Comparison of ENCODE assay signal across 1 cellular context in the genomic region with DNA sequence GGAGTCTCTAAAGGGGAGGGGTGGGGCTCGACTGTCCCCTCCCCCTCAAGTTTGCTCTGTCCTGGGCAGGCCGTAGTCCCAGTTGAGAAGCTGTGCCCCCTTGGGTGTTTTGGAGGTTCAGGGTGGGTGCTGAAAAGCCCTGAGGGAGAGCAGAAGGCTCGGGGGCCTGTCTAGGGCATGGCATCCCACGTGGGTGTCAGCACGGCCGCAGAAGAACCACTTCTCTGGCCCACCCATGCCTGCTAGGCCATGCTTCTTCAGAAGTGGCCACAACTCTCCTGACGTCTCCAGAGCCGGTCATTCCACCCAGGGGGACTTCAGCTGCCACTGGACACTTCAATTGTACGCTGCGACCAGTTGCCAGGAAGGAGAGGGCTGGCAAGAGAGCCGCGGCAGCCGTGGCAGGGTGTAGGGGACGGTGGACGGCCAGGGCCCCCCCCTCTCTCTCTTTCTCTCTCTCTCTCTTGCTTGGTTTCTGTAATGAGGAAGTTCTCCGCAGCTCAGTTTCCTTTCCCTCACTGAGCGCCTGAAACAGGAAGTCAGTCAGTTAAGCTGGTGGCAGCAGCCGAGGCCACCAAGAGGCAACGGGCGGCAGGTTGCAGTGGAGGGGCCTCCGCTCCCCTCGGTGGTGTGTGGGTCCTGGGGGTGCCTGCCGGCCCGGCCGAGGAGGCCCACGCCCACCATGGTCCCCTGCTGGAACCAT.
TF ChIP-seq lines count a peak whose summit lies in the region.

A gene (plus strand): TSS at position 546 of the 703 bp plus-strand sequence. CDS start 137 bp downstream, at position 683.

TF ChIP-seq in HepG2, 621 proteins besides CTCF, POLR2A, EP300 and RAD21 (continued from another document and continues in another):
- TF ChIP-seq TOPORS (CRISPR knock-in tag; IDR thresholded peaks at IDR 0.05) = no peak
- TF ChIP-seq GFI1 (CRISPR knock-in tag; IDR thresholded peaks at IDR 0.05; ENCODE audit: borderline replicate concordance) = no peak
- no peak for TF ChIP-seq MYNN (CRISPR knock-in tag; IDR thresholded peaks at IDR 0.05; ENCODE audit: low read depth)
- peak; percentile 24; the same call in 1 of the 2 replicates for TF ChIP-seq CBX5 (CRISPR knock-in tag; IDR thresholded peaks at IDR 0.05; ENCODE audit: borderline replicate concordance)
- peak; percentile 73; the same call in 1 of the 2 replicates for TF ChIP-seq RXRA (CRISPR knock-in tag; IDR thresholded peaks at IDR 0.05)
- TF ChIP-seq ZSCAN22 (CRISPR knock-in tag; IDR thresholded peaks at IDR 0.05) = no peak
- TF ChIP-seq MYC (CRISPR knock-in tag; IDR thresholded peaks at IDR 0.05; ENCODE audit: borderline replicate concordance) = peak; percentile 49
- TF ChIP-seq, protein P1, sequence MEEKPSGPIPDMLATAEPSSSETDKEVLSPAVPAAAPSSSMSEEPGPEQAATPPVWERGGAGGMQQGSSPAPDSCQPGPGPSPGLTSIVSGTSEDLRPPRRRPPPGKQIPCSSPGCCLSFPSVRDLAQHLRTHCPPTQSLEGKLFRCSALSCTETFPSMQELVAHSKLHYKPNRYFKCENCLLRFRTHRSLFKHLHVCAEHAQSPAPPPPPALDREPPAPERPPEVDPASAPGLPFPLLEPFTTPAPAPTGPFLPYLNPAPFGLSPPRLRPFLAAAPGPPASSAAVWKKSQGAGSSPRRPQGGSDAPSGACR (CRISPR knock-in tag; IDR thresholded peaks at IDR 0.05) = peak; percentile 78; the same call in 1 of the 2 replicates
- TF ChIP-seq TCF12 (IDR thresholded peaks at IDR 0.05) = no peak
- 0 out of 2 replicates have a peak, but pooled peaks have one; percentile 45 for TF ChIP-seq TCF12 (CRISPR knock-in tag; IDR thresholded peaks at IDR 0.05)
- TF ChIP-seq RORA (CRISPR knock-in tag; IDR thresholded peaks at IDR 0.05) = no peak
- TF ChIP-seq, protein P2, sequence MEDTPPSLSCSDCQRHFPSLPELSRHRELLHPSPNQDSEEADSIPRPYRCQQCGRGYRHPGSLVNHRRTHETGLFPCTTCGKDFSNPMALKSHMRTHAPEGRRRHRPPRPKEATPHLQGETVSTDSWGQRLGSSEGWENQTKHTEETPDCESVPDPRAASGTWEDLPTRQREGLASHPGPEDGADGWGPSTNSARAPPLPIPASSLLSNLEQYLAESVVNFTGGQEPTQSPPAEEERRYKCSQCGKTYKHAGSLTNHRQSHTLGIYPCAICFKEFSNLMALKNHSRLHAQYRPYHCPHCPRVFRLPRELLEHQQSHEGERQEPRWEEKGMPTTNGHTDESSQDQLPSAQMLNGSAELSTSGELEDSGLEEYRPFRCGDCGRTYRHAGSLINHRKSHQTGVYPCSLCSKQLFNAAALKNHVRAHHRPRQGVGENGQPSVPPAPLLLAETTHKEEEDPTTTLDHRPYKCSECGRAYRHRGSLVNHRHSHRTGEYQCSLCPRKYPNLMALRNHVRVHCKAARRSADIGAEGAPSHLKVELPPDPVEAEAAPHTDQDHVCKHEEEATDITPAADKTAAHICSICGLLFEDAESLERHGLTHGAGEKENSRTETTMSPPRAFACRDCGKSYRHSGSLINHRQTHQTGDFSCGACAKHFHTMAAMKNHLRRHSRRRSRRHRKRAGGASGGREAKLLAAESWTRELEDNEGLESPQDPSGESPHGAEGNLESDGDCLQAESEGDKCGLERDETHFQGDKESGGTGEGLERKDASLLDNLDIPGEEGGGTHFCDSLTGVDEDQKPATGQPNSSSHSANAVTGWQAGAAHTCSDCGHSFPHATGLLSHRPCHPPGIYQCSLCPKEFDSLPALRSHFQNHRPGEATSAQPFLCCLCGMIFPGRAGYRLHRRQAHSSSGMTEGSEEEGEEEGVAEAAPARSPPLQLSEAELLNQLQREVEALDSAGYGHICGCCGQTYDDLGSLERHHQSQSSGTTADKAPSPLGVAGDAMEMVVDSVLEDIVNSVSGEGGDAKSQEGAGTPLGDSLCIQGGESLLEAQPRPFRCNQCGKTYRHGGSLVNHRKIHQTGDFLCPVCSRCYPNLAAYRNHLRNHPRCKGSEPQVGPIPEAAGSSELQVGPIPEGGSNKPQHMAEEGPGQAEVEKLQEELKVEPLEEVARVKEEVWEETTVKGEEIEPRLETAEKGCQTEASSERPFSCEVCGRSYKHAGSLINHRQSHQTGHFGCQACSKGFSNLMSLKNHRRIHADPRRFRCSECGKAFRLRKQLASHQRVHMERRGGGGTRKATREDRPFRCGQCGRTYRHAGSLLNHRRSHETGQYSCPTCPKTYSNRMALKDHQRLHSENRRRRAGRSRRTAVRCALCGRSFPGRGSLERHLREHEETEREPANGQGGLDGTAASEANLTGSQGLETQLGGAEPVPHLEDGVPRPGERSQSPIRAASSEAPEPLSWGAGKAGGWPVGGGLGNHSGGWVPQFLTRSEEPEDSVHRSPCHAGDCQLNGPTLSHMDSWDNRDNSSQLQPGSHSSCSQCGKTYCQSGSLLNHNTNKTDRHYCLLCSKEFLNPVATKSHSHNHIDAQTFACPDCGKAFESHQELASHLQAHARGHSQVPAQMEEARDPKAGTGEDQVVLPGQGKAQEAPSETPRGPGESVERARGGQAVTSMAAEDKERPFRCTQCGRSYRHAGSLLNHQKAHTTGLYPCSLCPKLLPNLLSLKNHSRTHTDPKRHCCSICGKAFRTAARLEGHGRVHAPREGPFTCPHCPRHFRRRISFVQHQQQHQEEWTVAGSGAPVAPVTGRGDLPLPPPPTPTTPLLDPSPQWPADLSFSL (CRISPR knock-in tag; IDR thresholded peaks at IDR 0.05) = 0 out of 2 replicates have a peak, but pooled peaks have one; percentile 29
- 0 out of 2 replicates have a peak, but pooled peaks have one; percentile 55 for TF ChIP-seq ZBTB7B (CRISPR knock-in tag; IDR thresholded peaks at IDR 0.05)
- TF ChIP-seq, protein P3, sequence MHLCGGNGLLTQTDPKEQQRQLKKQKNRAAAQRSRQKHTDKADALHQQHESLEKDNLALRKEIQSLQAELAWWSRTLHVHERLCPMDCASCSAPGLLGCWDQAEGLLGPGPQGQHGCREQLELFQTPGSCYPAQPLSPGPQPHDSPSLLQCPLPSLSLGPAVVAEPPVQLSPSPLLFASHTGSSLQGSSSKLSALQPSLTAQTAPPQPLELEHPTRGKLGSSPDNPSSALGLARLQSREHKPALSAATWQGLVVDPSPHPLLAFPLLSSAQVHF (CRISPR knock-in tag; IDR thresholded peaks at IDR 0.05) = no peak
- TF ChIP-seq, protein P4, sequence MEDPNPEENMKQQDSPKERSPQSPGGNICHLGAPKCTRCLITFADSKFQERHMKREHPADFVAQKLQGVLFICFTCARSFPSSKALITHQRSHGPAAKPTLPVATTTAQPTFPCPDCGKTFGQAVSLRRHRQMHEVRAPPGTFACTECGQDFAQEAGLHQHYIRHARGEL (CRISPR knock-in tag; IDR thresholded peaks at IDR 0.05) = no peak
- TF ChIP-seq, protein P5, sequence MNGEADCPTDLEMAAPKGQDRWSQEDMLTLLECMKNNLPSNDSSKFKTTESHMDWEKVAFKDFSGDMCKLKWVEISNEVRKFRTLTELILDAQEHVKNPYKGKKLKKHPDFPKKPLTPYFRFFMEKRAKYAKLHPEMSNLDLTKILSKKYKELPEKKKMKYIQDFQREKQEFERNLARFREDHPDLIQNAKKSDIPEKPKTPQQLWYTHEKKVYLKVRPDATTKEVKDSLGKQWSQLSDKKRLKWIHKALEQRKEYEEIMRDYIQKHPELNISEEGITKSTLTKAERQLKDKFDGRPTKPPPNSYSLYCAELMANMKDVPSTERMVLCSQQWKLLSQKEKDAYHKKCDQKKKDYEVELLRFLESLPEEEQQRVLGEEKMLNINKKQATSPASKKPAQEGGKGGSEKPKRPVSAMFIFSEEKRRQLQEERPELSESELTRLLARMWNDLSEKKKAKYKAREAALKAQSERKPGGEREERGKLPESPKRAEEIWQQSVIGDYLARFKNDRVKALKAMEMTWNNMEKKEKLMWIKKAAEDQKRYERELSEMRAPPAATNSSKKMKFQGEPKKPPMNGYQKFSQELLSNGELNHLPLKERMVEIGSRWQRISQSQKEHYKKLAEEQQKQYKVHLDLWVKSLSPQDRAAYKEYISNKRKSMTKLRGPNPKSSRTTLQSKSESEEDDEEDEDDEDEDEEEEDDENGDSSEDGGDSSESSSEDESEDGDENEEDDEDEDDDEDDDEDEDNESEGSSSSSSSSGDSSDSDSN (CRISPR knock-in tag; IDR thresholded peaks at IDR 0.05) = peak; percentile 44; the same call in 1 of the 2 replicates
- no peak for TF ChIP-seq MAFG (CRISPR knock-in tag; IDR thresholded peaks at IDR 0.05)
- no peak for TF ChIP-seq DNMT3B (CRISPR knock-in tag; conservative IDR thresholded peaks at IDR 0.05)
- TF ChIP-seq ZFP1 (CRISPR knock-in tag; IDR thresholded peaks at IDR 0.05) = 0 out of 2 replicates have a peak, but pooled peaks have one; percentile 4
- TF ChIP-seq, protein P6, sequence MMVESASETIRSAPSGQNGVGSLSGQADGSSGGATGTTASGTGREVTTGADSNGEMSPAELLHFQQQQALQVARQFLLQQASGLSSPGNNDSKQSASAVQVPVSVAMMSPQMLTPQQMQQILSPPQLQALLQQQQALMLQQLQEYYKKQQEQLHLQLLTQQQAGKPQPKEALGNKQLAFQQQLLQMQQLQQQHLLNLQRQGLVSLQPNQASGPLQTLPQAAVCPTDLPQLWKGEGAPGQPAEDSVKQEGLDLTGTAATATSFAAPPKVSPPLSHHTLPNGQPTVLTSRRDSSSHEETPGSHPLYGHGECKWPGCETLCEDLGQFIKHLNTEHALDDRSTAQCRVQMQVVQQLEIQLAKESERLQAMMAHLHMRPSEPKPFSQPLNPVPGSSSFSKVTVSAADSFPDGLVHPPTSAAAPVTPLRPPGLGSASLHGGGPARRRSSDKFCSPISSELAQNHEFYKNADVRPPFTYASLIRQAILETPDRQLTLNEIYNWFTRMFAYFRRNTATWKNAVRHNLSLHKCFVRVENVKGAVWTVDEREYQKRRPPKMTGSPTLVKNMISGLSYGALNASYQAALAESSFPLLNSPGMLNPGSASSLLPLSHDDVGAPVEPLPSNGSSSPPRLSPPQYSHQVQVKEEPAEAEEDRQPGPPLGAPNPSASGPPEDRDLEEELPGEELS (CRISPR knock-in tag; IDR thresholded peaks at IDR 0.05) = 0 out of 2 replicates have a peak, but pooled peaks have one; percentile 2
- TF ChIP-seq SP2 (CRISPR knock-in tag; IDR thresholded peaks at IDR 0.05) = 0 out of 2 replicates have a peak, but pooled peaks have one; percentile 53
- no peak for TF ChIP-seq ZNF10 (CRISPR knock-in tag; IDR thresholded peaks at IDR 0.05; ENCODE audit: borderline replicate concordance, low read depth)
- no peak for TF ChIP-seq RAD51 (IDR thresholded peaks at IDR 0.05; ENCODE audit: borderline replicate concordance)
- TF ChIP-seq ZSCAN12 (CRISPR knock-in tag; IDR thresholded peaks at IDR 0.05) = no peak
- TF ChIP-seq, protein P7, sequence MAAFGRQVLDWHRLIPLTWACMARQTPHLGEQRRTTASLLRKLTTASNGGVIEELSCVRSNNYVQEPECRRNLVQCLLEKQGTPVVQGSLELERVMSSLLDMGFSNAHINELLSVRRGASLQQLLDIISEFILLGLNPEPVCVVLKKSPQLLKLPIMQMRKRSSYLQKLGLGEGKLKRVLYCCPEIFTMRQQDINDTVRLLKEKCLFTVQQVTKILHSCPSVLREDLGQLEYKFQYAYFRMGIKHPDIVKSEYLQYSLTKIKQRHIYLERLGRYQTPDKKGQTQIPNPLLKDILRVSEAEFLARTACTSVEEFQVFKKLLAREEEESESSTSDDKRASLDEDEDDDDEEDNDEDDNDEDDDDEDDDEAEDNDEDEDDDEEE (CRISPR knock-in tag; IDR thresholded peaks at IDR 0.05) = no peak
- peak; percentile 68 for TF ChIP-seq PHF8 (CRISPR knock-in tag; IDR thresholded peaks at IDR 0.05)
- no peak for TF ChIP-seq NCOA5 (CRISPR knock-in tag; IDR thresholded peaks at IDR 0.05)
- TF ChIP-seq, protein P8, sequence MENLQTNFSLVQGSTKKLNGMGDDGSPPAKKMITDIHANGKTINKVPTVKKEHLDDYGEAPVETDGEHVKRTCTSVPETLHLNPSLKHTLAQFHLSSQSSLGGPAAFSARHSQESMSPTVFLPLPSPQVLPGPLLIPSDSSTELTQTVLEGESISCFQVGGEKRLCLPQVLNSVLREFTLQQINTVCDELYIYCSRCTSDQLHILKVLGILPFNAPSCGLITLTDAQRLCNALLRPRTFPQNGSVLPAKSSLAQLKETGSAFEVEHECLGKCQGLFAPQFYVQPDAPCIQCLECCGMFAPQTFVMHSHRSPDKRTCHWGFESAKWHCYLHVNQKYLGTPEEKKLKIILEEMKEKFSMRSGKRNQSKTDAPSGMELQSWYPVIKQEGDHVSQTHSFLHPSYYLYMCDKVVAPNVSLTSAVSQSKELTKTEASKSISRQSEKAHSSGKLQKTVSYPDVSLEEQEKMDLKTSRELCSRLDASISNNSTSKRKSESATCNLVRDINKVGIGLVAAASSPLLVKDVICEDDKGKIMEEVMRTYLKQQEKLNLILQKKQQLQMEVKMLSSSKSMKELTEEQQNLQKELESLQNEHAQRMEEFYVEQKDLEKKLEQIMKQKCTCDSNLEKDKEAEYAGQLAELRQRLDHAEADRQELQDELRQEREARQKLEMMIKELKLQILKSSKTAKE (CRISPR knock-in tag; IDR thresholded peaks at IDR 0.05; ENCODE audit: borderline replicate concordance) = 0 out of 2 replicates have a peak, but pooled peaks have one; percentile 55
- TF ChIP-seq MIXL1 (CRISPR knock-in tag; IDR thresholded peaks at IDR 0.05) = no peak
- no peak for TF ChIP-seq ZNF644 (CRISPR knock-in tag; IDR thresholded peaks at IDR 0.05; ENCODE audit: low read depth)
- TF ChIP-seq ZNF883 (CRISPR knock-in tag; IDR thresholded peaks at IDR 0.05; ENCODE audit: not compliant biosample characterization) = no peak
- no peak for TF ChIP-seq SMYD3 (CRISPR knock-in tag; IDR thresholded peaks at IDR 0.05)
- TF ChIP-seq SIN3A (IDR thresholded peaks at IDR 0.05; ENCODE audit: borderline replicate concordance, low read depth, low read length) = no peak; the same call in 1 of the 2 replicates
- TF ChIP-seq, protein P9, sequence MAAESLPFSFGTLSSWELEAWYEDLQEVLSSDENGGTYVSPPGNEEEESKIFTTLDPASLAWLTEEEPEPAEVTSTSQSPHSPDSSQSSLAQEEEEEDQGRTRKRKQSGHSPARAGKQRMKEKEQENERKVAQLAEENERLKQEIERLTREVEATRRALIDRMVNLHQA (CRISPR knock-in tag; IDR thresholded peaks at IDR 0.05) = no peak
- TF ChIP-seq, protein P10, sequence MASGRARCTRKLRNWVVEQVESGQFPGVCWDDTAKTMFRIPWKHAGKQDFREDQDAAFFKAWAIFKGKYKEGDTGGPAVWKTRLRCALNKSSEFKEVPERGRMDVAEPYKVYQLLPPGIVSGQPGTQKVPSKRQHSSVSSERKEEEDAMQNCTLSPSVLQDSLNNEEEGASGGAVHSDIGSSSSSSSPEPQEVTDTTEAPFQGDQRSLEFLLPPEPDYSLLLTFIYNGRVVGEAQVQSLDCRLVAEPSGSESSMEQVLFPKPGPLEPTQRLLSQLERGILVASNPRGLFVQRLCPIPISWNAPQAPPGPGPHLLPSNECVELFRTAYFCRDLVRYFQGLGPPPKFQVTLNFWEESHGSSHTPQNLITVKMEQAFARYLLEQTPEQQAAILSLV (CRISPR knock-in tag; IDR thresholded peaks at IDR 0.05; ENCODE audit: borderline replicate concordance) = 0 out of 2 replicates have a peak, but pooled peaks have one; percentile 32
- TF ChIP-seq ZNF629 (CRISPR knock-in tag; conservative IDR thresholded peaks at IDR 0.05) = no peak
- no peak for TF ChIP-seq MAZ (IDR thresholded peaks at IDR 0.05; ENCODE audit: borderline replicate concordance, low read depth, low read length)
- 0 out of 2 replicates have a peak, but pooled peaks have one; percentile 16 for TF ChIP-seq MAZ (CRISPR knock-in tag; IDR thresholded peaks at IDR 0.05; ENCODE audit: low read depth)
- no peak for TF ChIP-seq ZNF253 (CRISPR knock-in tag; IDR thresholded peaks at IDR 0.05; ENCODE audit: borderline replicate concordance)
- TF ChIP-seq ZNF20 (CRISPR knock-in tag; IDR thresholded peaks at IDR 0.05) = no peak
